ENCODE assay signal across 25 cellular contexts in the genomic region with DNA sequence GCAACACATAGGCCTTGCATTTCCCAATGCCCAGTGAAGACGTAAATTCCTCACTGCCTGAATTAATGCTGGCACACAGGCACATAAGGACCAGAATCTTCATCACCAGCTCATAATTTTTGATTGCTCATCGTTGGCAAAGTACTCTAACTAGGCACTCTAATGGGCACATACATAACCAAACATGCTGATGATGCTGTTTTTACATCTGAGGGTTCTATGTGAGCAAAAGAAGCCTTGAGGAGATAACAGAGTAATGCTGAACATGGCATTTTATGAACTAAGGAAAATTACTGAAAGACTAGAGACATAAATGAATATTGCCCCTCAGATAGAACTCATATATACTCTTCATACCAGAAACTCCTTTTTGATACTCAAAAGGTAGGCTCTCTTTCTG.
"Had no signal": no experiment of that assay in that cellular context is flagged by ENCODE, and none has a peak within 500 bp of the region (broad histone marks: within the 10 kb centered on the region; RNA-seq: fewer than 3 reads in every experiment).

No MANE protein-coding gene starts in this region.

- H3K4me1 ChIP-seq: colonic mucosa, foreskin keratinocyte, gastroesophageal sphincter, heart left ventricle, left lung, lower lobe of right lung had no signal

- DNase-seq: colonic mucosa; cortex of kidney; effector CD8-positive, alpha-beta T cell; effector memory CD8-positive, alpha-beta T cell; endodermal cell; erythroblast; foreskin keratinocyte; heart left ventricle; hypothalamus; immature natural killer cell; islet precursor cell; kidney; kidney glomerular epithelial cell; left lung; left ventricle myocardium superior; lower lobe of right lung; mesenchymal stem cell; mucosa of descending colon; naive B cell had no signal

- H3K27ac ChIP-seq: colonic mucosa, epithelial cell of prostate, foreskin keratinocyte, gastroesophageal sphincter, heart left ventricle, hepatocyte, left lung, lower lobe of right lung had no signal

- FAIRE-seq: endometrium, frontal cortex, kidney had no signal

- H2AFZ ChIP-seq: hepatocyte had no signal

- H3K4me3 ChIP-seq: colonic mucosa, gastroesophageal sphincter, heart left ventricle, hepatocyte, left lung, lower lobe of right lung, mucosa of descending colon had no signal

- H3K4me2 ChIP-seq: hepatocyte had no signal

- H3K36me3 ChIP-seq: colonic mucosa, gastroesophageal sphincter, heart left ventricle, left lung, lower lobe of right lung had no signal

- ATAC-seq: effector memory CD8-positive, alpha-beta T cell; esophagus mucosa; foreskin keratinocyte; gastroesophageal sphincter; heart left ventricle; left lung; left ventricle myocardium superior; lower lobe of right lung; mucosa of descending colon had no signal

- H3K27me3 ChIP-seq: colonic mucosa, foreskin keratinocyte, gastroesophageal sphincter, heart left ventricle, hepatocyte, left lung had no signal

- H3K9me3 ChIP-seq: colonic mucosa, gastroesophageal sphincter, heart left ventricle, lower lobe of right lung, mucosa of descending colon had no signal
